ENCODE assay signal across 8 cellular contexts in genomic region chr19:798415-799075, GRCh38. TPM values are rescaled to one million over a fixed set of nuclear protein-coding genes. Genes with fewer than 3 reads are reported as not detected.
DNase-seq lines count a peak whose midpoint lies in the region; ATAC-seq, FAIRE-seq and TF ChIP-seq lines count a peak whose summit lies in the region.

No MANE protein-coding gene starts in this region.

- DNase-seq in AG10803 (ENCODE audit: low read depth) (no peak), bronchial epithelial cell (ENCODE audit: low read depth) (no peak), mesothelial cell of epicardium (ENCODE audit: low spot score in 2 of 2, unreplicated experiment in 2 of 2) (no peak), superior temporal gyrus (ENCODE audit: extremely low spot score) (no peak), NCI-H526 treated with DMSO at 0.1 percent for 48 hours (lab: John Stamatoyannopoulos, UW) (no peak)

- no peaks in the 10 kb centered on the region for H3K9me3 ChIP-seq in HUES64 (ENCODE audit: insufficient read depth, low read depth, low read length)

- H3K27ac ChIP-seq in HUES64 (ENCODE audit: low read depth, low read length), result peak overlapping the region; percentile 97

- peaks cover 22% of the 10 kb centered on the region for H3K4me1 ChIP-seq in HUES64 (ENCODE audit: insufficient read depth, low read length)

- peaks cover 46% of the 10 kb centered on the region for H3K4me1 Mint-ChIP-seq in mesothelial cell of epicardium

- WGBS in HUES64, result under 1% methylated on average over 44 of the region's 44 CpGs

- peak overlapping the region; percentile 85 for H3K4me3 Mint-ChIP-seq in mesothelial cell of epicardium

- TF ChIP-seq CTCF in AG10803 (conservative IDR thresholded peaks at IDR 0.05; ENCODE audit: low read length) (no peak), bronchial epithelial cell (IDR thresholded peaks at IDR 0.05; ENCODE audit: insufficient read depth, low read length, severe bottlenecking) (no peak), mesothelial cell of epicardium (IDR thresholded peaks at IDR 0.05; ENCODE audit: unreplicated experiment) (no peak)

- peaks cover 44% of the 10 kb centered on the region for H3K36me3 ChIP-seq in HUES64 (ENCODE audit: insufficient read depth, low read length)
- H3K36me3 ChIP-seq in bronchial epithelial cell (ENCODE audit: control insufficient read depth, insufficient read depth, low read length), result peaks cover 33% of the 10 kb centered on the region

- peak overlapping the region; percentile 98 for H3K9ac ChIP-seq in HUES64 (ENCODE audit: low read depth, low read length)

- H3K27ac Mint-ChIP-seq in mesothelial cell of epicardium, result peak overlapping the region; percentile 99

- FAIRE-seq in bronchial epithelial cell (lab: Jason Lieb, UNC), result no peak

- H3K9me3 Mint-ChIP-seq in mesothelial cell of epicardium, result no peaks in the 10 kb centered on the region

- peak overlapping the region; percentile 84 for H3K4me3 ChIP-seq in AG10803 (ENCODE audit: low read length)
- peak overlapping the region; percentile 99 for H3K4me3 ChIP-seq in HUES64 (ENCODE audit: low read length)
- peak overlapping the region; percentile 78 for H3K4me3 ChIP-seq in bronchial epithelial cell (ENCODE audit: low read depth, low read length)

- no peak for ATAC-seq in GM18873 (IDR thresholded peaks at IDR 0.05; ENCODE audit: low FRiP score, unreplicated experiment)
- ATAC-seq in HG02870 (IDR thresholded peaks at IDR 0.05; ENCODE audit: unreplicated experiment), result no peak

- no peaks in the 10 kb centered on the region for H3K27me3 ChIP-seq in HUES64 (ENCODE audit: insufficient read depth, low read length)
- H3K27me3 ChIP-seq in bronchial epithelial cell (ENCODE audit: control insufficient read depth, insufficient read depth, low read length), result no peaks in the 10 kb centered on the region

- no peaks in the 10 kb centered on the region for H3K27me3 Mint-ChIP-seq in mesothelial cell of epicardium (ENCODE audit: low read depth)

- peaks cover 5% of the 10 kb centered on the region for H3K36me3 Mint-ChIP-seq in mesothelial cell of epicardium

RNA-seq across cellular contexts. Expression of gene PTBP1, which starts 1.3 kb away (rescaled TPM):
- polyA plus RNA-seq in HUES64 (2013, experiment 1 of 2), result 388 TPM
- 354 TPM for polyA plus RNA-seq in HUES64 (2013, experiment 2 of 2)
- total RNA-seq in bronchial epithelial cell, result 99.0 TPM in 2 replicates
- total RNA-seq in mesothelial cell of epicardium, result 447 to 482 TPM (median 459 TPM) in 3 replicates

RNA-seq across cellular contexts. Expression of gene PLPPR3, which starts 23.2 kb away (rescaled TPM):
- 34.9 TPM for polyA plus RNA-seq in HUES64 (2013, experiment 1 of 2)
- 47.1 TPM for polyA plus RNA-seq in HUES64 (2013, experiment 2 of 2)
- total RNA-seq in bronchial epithelial cell (not detected in 2 replicates), mesothelial cell of epicardium (140 to 162 TPM (median 152 TPM) in 3 replicates)

RNA-seq across cellular contexts. Expression of gene AZU1, which starts 29.1 kb away (rescaled TPM):
- polyA plus RNA-seq in HUES64 (2013, experiment 1 of 2), result 0.25 TPM
- polyA plus RNA-seq in HUES64 (2013, experiment 2 of 2), result not detected
- total RNA-seq in bronchial epithelial cell (not detected in 2 replicates), mesothelial cell of epicardium (6.4 to 7.1 TPM (median 6.7 TPM) in 3 replicates)

RNA-seq across cellular contexts. Expression of gene PRTN3, which starts 42.3 kb away (rescaled TPM):
- not detected for polyA plus RNA-seq in HUES64 (2013, experiment 1 of 2)
- polyA plus RNA-seq in HUES64 (2013, experiment 2 of 2), result not detected
- total RNA-seq in bronchial epithelial cell (not detected in 2 replicates), mesothelial cell of epicardium (0.23 TPM in 1 of 3 replicates, not detected in the others)

RNA-seq across cellular contexts. Expression of gene MISP, which starts 47.6 kb away (rescaled TPM):
- 0.55 TPM for polyA plus RNA-seq in HUES64 (2013, experiment 1 of 2)
- polyA plus RNA-seq in HUES64 (2013, experiment 2 of 2), result 0.32 TPM
- total RNA-seq in bronchial epithelial cell, result 105 and 138 TPM in 2 replicates
- total RNA-seq in mesothelial cell of epicardium, result 1.4 to 2.2 TPM (median 1.5 TPM) in 3 replicates

Comparison
In these comparisons a context has a peak if more than half of its experiments do, and no peak if none do; other contexts are left out.
1. RNA of gene PLPPR3, which starts 23.2 kb away (total RNA-seq): 140 to 162 TPM in mesothelial cell of epicardium; not detected in bronchial epithelial cell; every median in the first group is over 100 times any median in the second.
2. Peak in every context shown above with its lines, with median percentiles within 50 percentile points of each other: H3K4me3 ChIP-seq.